ENCODE assay signal across 13 cellular contexts in genomic region chr14:35934499-35934898, GRCh38.
DNase-seq lines count a peak whose midpoint lies in the region; ATAC-seq and TF ChIP-seq lines count a peak whose summit lies in the region.
"Had no signal": no experiment of that assay in that cellular context is flagged by ENCODE, and none has a peak within 500 bp of the region (broad histone marks: within the 10 kb centered on the region; RNA-seq: fewer than 3 reads in every experiment).

No MANE protein-coding gene starts in this region.

- H3K36me3 Mint-ChIP-seq in activated naive CD4-positive, alpha-beta T cell treated with anti-CD3 and anti-CD28 coated beads, Interleukin-2, amount 50 U/mL, for 72 hours: peaks cover 0 to 5% of the 10 kb centered on the region in 2 donors
- H3K36me3 Mint-ChIP-seq: stimulated activated naive B cell treated with anti-CD40 and anti-IgM and Interleukin-4, amounts not matched to agents 10 μg/mL and 1 μg/mL and 100 μg/mL, for 72 hours had no signal

- no peaks in the 10 kb centered on the region for H3K9me3 ChIP-seq in sigmoid colon
- H3K9me3 ChIP-seq: SJCRH30 had no signal

- no peak for TF ChIP-seq EP300 in sigmoid colon (IDR thresholded peaks at IDR 0.05)

- no peak for DNase-seq in activated naive CD4-positive, alpha-beta T cell treated with anti-CD3 and anti-CD28 coated beads, Interleukin-2, amount 50 U/mL, for 72 hours (ENCODE audit: low spot score in 2 of 2)
- DNase-seq in activated naive CD4-positive, alpha-beta T cell (lab: John Stamatoyannopoulos, UW): no peak
- DNase-seq in sigmoid colon (no peak), brain microvascular endothelial cell (no peak)
- DNase-seq in stimulated activated CD4-positive, alpha-beta T cell treated with anti-CD3 and anti-CD28 coated beads, Interleukin-1b, Interleukin-23, amount 100 ng/mL, for 48 hours: no peak
- DNase-seq: DMS79 treated with DMSO at 0.1 percent for 48 hours; Kasumi-1; NCI-H446 treated with DMSO at 0.1 percent for 48 hours; SJCRH30; stimulated activated naive B cell treated with anti-CD40 and anti-IgM and Interleukin-4, amounts not matched to agents 10 μg/mL and 1 μg/mL and 100 μg/mL, for 72 hours had no signal

- no peak overlapping the region for H3K27ac Mint-ChIP-seq in activated naive CD4-positive, alpha-beta T cell treated with anti-CD3 and anti-CD28 coated beads, Interleukin-2, amount 50 U/mL, for 72 hours
- H3K27ac Mint-ChIP-seq: stimulated activated naive B cell treated with anti-CD40 and anti-IgM and Interleukin-4, amounts not matched to agents 10 μg/mL and 1 μg/mL and 100 μg/mL, for 72 hours had no signal

- TF ChIP-seq POLR2A in sigmoid colon (IDR thresholded peaks at IDR 0.05): no peak

- peaks cover 4 to 5% of the 10 kb centered on the region in 2 donors for H3K9me3 Mint-ChIP-seq in activated naive CD4-positive, alpha-beta T cell treated with anti-CD3 and anti-CD28 coated beads, Interleukin-2, amount 50 U/mL, for 72 hours
- H3K9me3 Mint-ChIP-seq: stimulated activated naive B cell treated with anti-CD40 and anti-IgM and Interleukin-4, amounts not matched to agents 10 μg/mL and 1 μg/mL and 100 μg/mL, for 72 hours had no signal

- ATAC-seq in activated naive CD4-positive, alpha-beta T cell treated with anti-CD3 and anti-CD28 coated beads, Interleukin-2, amount 50 U/mL, for 72 hours: peak; percentile 57 to 80
- ATAC-seq in HG02642 (IDR thresholded peaks at IDR 0.05; ENCODE audit: poor library complexity, unreplicated experiment) (peak; percentile 55), HG03460 (IDR thresholded peaks at IDR 0.05; ENCODE audit: unreplicated experiment) (peak; percentile 79), GM21360 (IDR thresholded peaks at IDR 0.05; ENCODE audit: unreplicated experiment) (no peak)

- intact Hi-C loops in sigmoid colon (cut with DNase I): no loop called here

- H3K36me3 ChIP-seq in sigmoid colon (no peaks in the 10 kb centered on the region), brain microvascular endothelial cell (replicated peaks) (no peaks in the 10 kb centered on the region)
- H3K36me3 ChIP-seq: SJCRH30 had no signal

- H3K4me1 ChIP-seq in sigmoid colon: no peaks in the 10 kb centered on the region
- H3K4me1 ChIP-seq: SJCRH30 had no signal

- in situ Hi-C loops in brain microvascular endothelial cell (cut with HindIII; ENCODE audit: low pct_ligation_motif_present, low sequenced_read_pairs): no loop called here

- no peak overlapping the region for H3K27ac ChIP-seq in sigmoid colon
- H3K27ac ChIP-seq in brain microvascular endothelial cell: no peak overlapping the region
- H3K27ac ChIP-seq: SJCRH30 had no signal

- no peak overlapping the region for H3K4me3 ChIP-seq in sigmoid colon
- no peak overlapping the region for H3K4me3 ChIP-seq in brain microvascular endothelial cell (ENCODE audit: low read depth, low read length)
- H3K4me3 ChIP-seq: SJCRH30 had no signal

- H3K27me3 ChIP-seq in sigmoid colon (no peaks in the 10 kb centered on the region), brain microvascular endothelial cell (replicated peaks) (no peaks in the 10 kb centered on the region)
- H3K27me3 ChIP-seq: SJCRH30 had no signal

- TF ChIP-seq CTCF in sigmoid colon (IDR thresholded peaks at IDR 0.05) (no peak), brain microvascular endothelial cell (IDR thresholded peaks at IDR 0.05; ENCODE audit: low read depth, low read length, missing control alignments) (no peak)

- 67 to 72% methylated on average over 2 of the region's 2 CpGs for WGBS in sigmoid colon, 2 donors
